Comparison of ENCODE assay signal across 19 cellular contexts in the genomic region with DNA sequence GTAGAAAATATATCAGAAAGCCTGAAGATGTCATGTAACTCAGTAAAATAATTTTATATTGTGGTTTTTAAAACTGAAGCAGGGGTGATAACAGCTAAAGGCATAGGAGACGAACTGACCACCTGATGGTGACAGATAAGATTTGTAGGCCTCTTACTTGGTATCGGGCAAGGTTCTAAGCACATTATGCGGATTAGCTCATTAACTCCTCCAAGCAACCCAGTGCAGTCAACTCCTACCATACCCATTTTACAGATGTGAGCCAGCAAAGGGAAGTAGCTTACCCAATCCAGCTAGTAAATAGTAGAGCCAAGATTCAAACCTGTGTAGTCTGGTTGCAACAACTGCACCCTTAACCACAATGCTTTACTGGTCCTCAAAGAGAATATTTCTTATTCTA.
"Had no signal": no experiment of that assay in that cellular context is flagged by ENCODE, and none has a peak within 500 bp of the region (broad histone marks: within the 10 kb centered on the region; RNA-seq: fewer than 3 reads in every experiment).

No MANE protein-coding gene starts in this region.

- DNase-seq: Karpas-422, KG1, MG63, NCI-H1092 treated with DMSO at 0.1 percent for 48 hours, NCI-H1436, NCI-H187, NCI-H2029, NCI-H2081 treated with DMSO at 0.1 percent for 48 hours, NCI-H2171, NCI-H345, NCI-H446 treated with DMSO at 0.1 percent for 48 hours, NCI-H510A treated with DMSO at 0.1 percent for 48 hours, NCI-H526, PC-9, Peyer's patch, SHP77 treated with DMSO at 0.1 percent for 48 hours, SJCRH30 had no signal

- ATAC-seq: Right ventricle myocardium inferior, SK-N-SH treated with all-trans-retinoic acid at 6 μM for 48 hours had no signal
